ENCODE assay signal across 16 cellular contexts in the genomic region with DNA sequence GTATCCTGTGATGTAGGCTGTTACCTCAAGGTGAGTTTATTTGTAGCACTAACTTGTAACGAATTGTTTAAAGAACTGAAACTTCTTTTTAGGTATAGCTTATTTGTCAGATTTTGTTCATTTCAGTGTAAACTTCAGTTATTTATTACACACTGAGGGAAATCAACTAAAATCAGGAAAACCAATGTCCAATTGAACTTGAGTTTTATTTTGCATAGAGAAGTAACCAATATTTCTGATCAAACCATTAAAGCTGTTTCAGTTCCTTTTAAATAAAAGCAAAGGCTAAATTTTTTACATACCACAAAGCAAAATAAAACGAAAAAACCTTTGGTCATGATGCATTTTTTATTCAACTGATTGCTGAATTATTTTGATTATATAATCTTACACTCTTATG.
DNase-seq lines count a peak whose midpoint lies in the region; ATAC-seq lines count a peak whose summit lies in the region.
"Had no signal": no experiment of that assay in that cellular context is flagged by ENCODE, and none has a peak within 500 bp of the region (broad histone marks: within the 10 kb centered on the region; RNA-seq: fewer than 3 reads in every experiment).

No MANE protein-coding gene starts in this region.

- peaks cover 7% of the 10 kb centered on the region for H3K4me1 Mint-ChIP-seq in activated T-cell treated with anti-CD3 and anti-CD28 coated beads, Interleukin-2, amount 50 U/mL, for 72 hours (ENCODE audit: low read depth)
- H3K4me1 Mint-ChIP-seq in stimulated activated naive B cell treated with anti-CD40 and anti-IgM and Interleukin-4, amounts not matched to agents 10 μg/mL and 1 μg/mL and 100 μg/mL, for 72 hours = peaks cover 13% of the 10 kb centered on the region in 2 donors

- no peak for ATAC-seq in activated T-cell treated with anti-CD3 and anti-CD28 coated beads, Interleukin-2, amount 50 U/mL, for 72 hours (replicated peaks in 1 of 2)
- ATAC-seq in GM21423 (IDR thresholded peaks at IDR 0.05; ENCODE audit: unreplicated experiment) = peak; percentile 48
- peak; percentile 42 to 48 for ATAC-seq in stimulated activated naive B cell treated with anti-CD40 and anti-IgM and Interleukin-4, amounts not matched to agents 10 μg/mL and 1 μg/mL and 100 μg/mL, for 72 hours (replicated peaks)
- ATAC-seq: CD8-positive, alpha-beta T cell; HCT116 had no signal

- no peaks in the 10 kb centered on the region for H3K9me3 Mint-ChIP-seq in activated T-cell treated with anti-CD3 and anti-CD28 coated beads, Interleukin-2, amount 50 U/mL, for 72 hours
- no peaks in the 10 kb centered on the region for H3K9me3 Mint-ChIP-seq in stimulated activated naive B cell treated with anti-CD40 and anti-IgM and Interleukin-4, amounts not matched to agents 10 μg/mL and 1 μg/mL and 100 μg/mL, for 72 hours
- H3K9me3 Mint-ChIP-seq: CD4-positive, CD25-positive, alpha-beta regulatory T cell; CD8-positive, alpha-beta T cell; GM23338; H9 had no signal

- H3K36me3 Mint-ChIP-seq in activated T-cell treated with anti-CD3 and anti-CD28 coated beads, Interleukin-2, amount 50 U/mL, for 72 hours (ENCODE audit: insufficient read depth in 2 of 2) = no peaks in the 10 kb centered on the region
- H3K36me3 Mint-ChIP-seq in stimulated activated naive B cell treated with anti-CD40 and anti-IgM and Interleukin-4, amounts not matched to agents 10 μg/mL and 1 μg/mL and 100 μg/mL, for 72 hours = peaks cover 12 to 13% of the 10 kb centered on the region in 2 donors

- intact Hi-C loops in posterior vena cava (cut with DNase I) = no loop called here

- H3K4me3 Mint-ChIP-seq in activated T-cell treated with anti-CD3 and anti-CD28 coated beads, Interleukin-2, amount 50 U/mL, for 72 hours = no peak overlapping the region
- no peak overlapping the region for H3K4me3 Mint-ChIP-seq in stimulated activated naive B cell treated with anti-CD40 and anti-IgM and Interleukin-4, amounts not matched to agents 10 μg/mL and 1 μg/mL and 100 μg/mL, for 72 hours
- H3K4me3 Mint-ChIP-seq: B cell; CD4-positive, CD25-positive, alpha-beta regulatory T cell; CD8-positive, alpha-beta T cell; GM23338; H9 had no signal

- DNase-seq in activated T-cell treated with anti-CD3 and anti-CD28 coated beads, Interleukin-2, amount 50 U/mL, for 72 hours = no peak
- DNase-seq in activated T-cell treated with anti-CD3 and anti-CD28 coated beads, Interleukin-2, amount 50 U/mL, for 48 hours = no peak
- DNase-seq in stimulated activated naive B cell treated with anti-CD40 and anti-IgM and Interleukin-4, amounts not matched to agents 10 μg/mL and 1 μg/mL and 100 μg/mL, for 72 hours = no peak
- no peak for DNase-seq in posterior vena cava (ENCODE audit: low spot score)
- no peak for DNase-seq in D341Med (ENCODE audit: low spot score)
- DNase-seq: Caco-2; CD4-positive, CD25-positive, alpha-beta regulatory T cell; CD8-positive, alpha-beta T cell; DMS 273 treated with DMSO at 0.1 percent for 48 hours; DMS79; GDM1; H9 had no signal

- no peaks in the 10 kb centered on the region for H3K27me3 Mint-ChIP-seq in activated T-cell treated with anti-CD3 and anti-CD28 coated beads, Interleukin-2, amount 50 U/mL, for 72 hours (ENCODE audit: low read depth)
- no peaks in the 10 kb centered on the region for H3K27me3 Mint-ChIP-seq in stimulated activated naive B cell treated with anti-CD40 and anti-IgM and Interleukin-4, amounts not matched to agents 10 μg/mL and 1 μg/mL and 100 μg/mL, for 72 hours
- H3K27me3 Mint-ChIP-seq: B cell; CD4-positive, CD25-positive, alpha-beta regulatory T cell had no signal

- peak overlapping the region; percentile 67 for H3K27ac Mint-ChIP-seq in activated T-cell treated with anti-CD3 and anti-CD28 coated beads, Interleukin-2, amount 50 U/mL, for 72 hours
- H3K27ac Mint-ChIP-seq in stimulated activated naive B cell treated with anti-CD40 and anti-IgM and Interleukin-4, amounts not matched to agents 10 μg/mL and 1 μg/mL and 100 μg/mL, for 72 hours = no peak overlapping the region
- H3K27ac Mint-ChIP-seq: B cell; CD4-positive, CD25-positive, alpha-beta regulatory T cell; CD8-positive, alpha-beta T cell; GM23338 had no signal

Comparison
In these comparisons a context has a peak if more than half of its experiments do, and no peak if none do; other contexts are left out.
1. ATAC-seq: peak in GM21423 (single experiment) and stimulated activated naive B cell treated with anti-CD40 and anti-IgM and Interleukin-4, amounts not matched to agents 10 μg/mL and 1 μg/mL and 100 μg/mL, for 72 hours (2 of 2); none in activated T-cell treated with anti-CD3 and anti-CD28 coated beads, Interleukin-2, amount 50 U/mL, for 72 hours (0 of 2).